In genomic region chr16:46687486-46687885, GRCh38 we compare ENCODE assay signal across 11 cellular contexts. TPM values are rescaled to one million over a fixed set of nuclear protein-coding genes. Genes with fewer than 3 reads are reported as not detected.
DNase-seq lines count a peak whose midpoint lies in the region; TF ChIP-seq lines count a peak whose summit lies in the region.
"Had no signal": no experiment of that assay in that cellular context is flagged by ENCODE, and none has a peak within 500 bp of the region (broad histone marks: within the 10 kb centered on the region; RNA-seq: fewer than 3 reads in every experiment).

No MANE protein-coding gene starts in this region.

- no peaks in the 10 kb centered on the region for H3K36me3 ChIP-seq in muscle layer of colon (ENCODE audit: insufficient read depth, low read length)

- H3K4me1 Mint-ChIP-seq in HFFc6 (ENCODE audit: low read depth): peaks cover 42% of the 10 kb centered on the region
- peaks cover 37% of the 10 kb centered on the region for H3K4me1 Mint-ChIP-seq in chondrocyte (ENCODE audit: low read depth)
- H3K4me1 Mint-ChIP-seq in immature natural killer cell: peaks cover 27 to 30% of the 10 kb centered on the region in 2 donors

- no peaks in the 10 kb centered on the region for H3K27me3 ChIP-seq in muscle layer of colon (ENCODE audit: control insufficient read depth in 1 of 2, insufficient read depth in 2 of 2, low read length in 2 of 2)
- H3K27me3 ChIP-seq: testis had no signal

- no peak overlapping the region for H3K27ac ChIP-seq in muscle layer of colon (ENCODE audit: low read depth, low read length)

- H3K4me3 ChIP-seq in AG04449 (ENCODE audit: low read depth, low read length): peak overlapping the region; percentile 89
- H3K4me3 ChIP-seq in muscle layer of colon (ENCODE audit: low read depth in 1 of 2, low read length in 2 of 2): peak overlapping the region in 1 of 2 donors; percentile 65

- no peak for DNase-seq in AG04449 (ENCODE audit: low read depth, low spot score)
- DNase-seq in HFFc6: no peak
- no peak for DNase-seq in chondrocyte (ENCODE audit: low spot score)
- DNase-seq in NCI-H446 (lab: John Stamatoyannopoulos, UW): no peak
- no peak for DNase-seq in ureter (ENCODE audit: low spot score)
- DNase-seq in GM19238 (ENCODE audit: insufficient read length, low spot score): no peak
- no peak for DNase-seq in immature natural killer cell
- DNase-seq: DMS 273 treated with DMSO at 0.1 percent for 48 hours, erythroblast had no signal

- POLR2A ChIA-PET in AG04449 (lab: Yijun Ruan, JAX): no interaction called here

- TF ChIP-seq CTCF in AG04449 (IDR thresholded peaks at IDR 0.05; ENCODE audit: insufficient read depth, low read length, missing control alignments) (no peak), HFFc6 (IDR thresholded peaks at IDR 0.05) (peak; percentile 18; the same call in 1 of the 2 replicates), chondrocyte (IDR thresholded peaks at IDR 0.05) (no peak)

- CTCF ChIA-PET in AG04449 (lab: Yijun Ruan, JAX): interaction anchor here (1.5 to 1.6 kb wide), 3 partner anchors 13 to 114 kb away, joined by 4 to 13 read pairs (median 8); no protein-coding TSS in a partner anchor

- H3K27me3 Mint-ChIP-seq in HFFc6 (ENCODE audit: insufficient read depth) (no peaks in the 10 kb centered on the region), chondrocyte (ENCODE audit: low read depth) (no peaks in the 10 kb centered on the region), immature natural killer cell (ENCODE audit: low read depth in 3 of 3) (peaks cover 0 to 2% (median 0%) of the 10 kb centered on the region in 3 donors)

- H3K9ac ChIP-seq in muscle layer of colon (ENCODE audit: low read length): peak overlapping the region; percentile 37

- H3K9me3 Mint-ChIP-seq in HFFc6 (no peaks in the 10 kb centered on the region), chondrocyte (ENCODE audit: low read depth) (no peaks in the 10 kb centered on the region), immature natural killer cell (no peaks in the 10 kb centered on the region)

- H3K4me3 Mint-ChIP-seq in HFFc6 (no peak overlapping the region), chondrocyte (ENCODE audit: unreplicated experiment) (no peak overlapping the region), immature natural killer cell (peak overlapping the region in 1 of 5 donors; percentile 17)

- H3K4me1 ChIP-seq in muscle layer of colon (ENCODE audit: insufficient read depth, low read length): peaks cover 28% of the 10 kb centered on the region

- H3K27ac Mint-ChIP-seq in HFFc6 (no peak overlapping the region), chondrocyte (ENCODE audit: unreplicated experiment) (peak overlapping the region; percentile 45), immature natural killer cell (peak overlapping the region in 2 of 6 donors; percentile 15 to 36)

- H3K9me3 ChIP-seq in muscle layer of colon (ENCODE audit: low read length): no peaks in the 10 kb centered on the region
- H3K9me3 ChIP-seq: testis had no signal

- H3K36me3 Mint-ChIP-seq in HFFc6 (ENCODE audit: low read depth) (no peaks in the 10 kb centered on the region), chondrocyte (ENCODE audit: low read depth) (no peaks in the 10 kb centered on the region), immature natural killer cell (no peaks in the 10 kb centered on the region)

RNA-seq across cellular contexts. Expression of gene VPS35, which starts 1.5 kb away (rescaled TPM):
- total RNA-seq in HFFc6 (2021; fragmentation: NEBNext Ultra II Directional; extraction: Animal tissue kit (Norgen Biotek cat#: 25700)): 100 to 1,000 TPM in 3 of 6 experiments, 10 to 100 TPM in 3; 86.6 to 113 (median 100) TPM
- total RNA-seq in chondrocyte: 105 to 115 TPM (median 112 TPM) in 3 replicates
- 118 TPM for total RNA-seq in ureter
- polyA plus RNA-seq in immature natural killer cell: 10 to 100 TPM; 51.2 to 86.2 (median 53.2) TPM

RNA-seq across cellular contexts. Expression of gene ORC6, which starts 2.0 kb away (rescaled TPM):
- 10 to 100 TPM; 10.1 to 22.7 (median 14.8) TPM for total RNA-seq in HFFc6 (2021; fragmentation: NEBNext Ultra II Directional; extraction: Animal tissue kit (Norgen Biotek cat#: 25700))
- total RNA-seq in chondrocyte: 6.3 to 12.4 TPM (median 6.7 TPM) in 3 replicates
- 4.3 TPM for total RNA-seq in ureter
- polyA plus RNA-seq in immature natural killer cell: 1 to 10 TPM in 2 of 3 donors, not detected in 1; 1.4 to 1.8 TPM
